Comparison of ENCODE assay signal across 8 cellular contexts in genomic region chr19:531753-532571, GRCh38. TPM values are rescaled to one million over a fixed set of nuclear protein-coding genes. Genes with fewer than 3 reads are reported as not detected.
DNase-seq lines count a peak whose midpoint lies in the region; ATAC-seq and TF ChIP-seq lines count a peak whose summit lies in the region.

Gene CDC34 (plus strand): TSS chr19:531760. CDS start chr19:531932, 172 bp downstream.

- H3K36me3 Mint-ChIP-seq in activated CD4-positive, alpha-beta T cell treated with anti-CD3 and anti-CD28 coated beads, Interleukin-2, amount 10 ng/mL, durations not matched to agents 24 days and 14 days (ENCODE audit: low read depth): peaks cover 5% of the 10 kb centered on the region
- H3K36me3 Mint-ChIP-seq in T-helper 1 cell treated with Interleukin-12 subunit alpha and Interleukin-12 subunit beta and Interleukin-4 antibody, amounts not matched to agents 30 μg/mL and 1 μg/mL, for 36 hours (ENCODE audit: low read depth): no peaks in the 10 kb centered on the region

- peak; percentile 72 for DNase-seq in activated CD4-positive, alpha-beta T cell treated with anti-CD3 and anti-CD28 coated beads, Interleukin-2, amount 10 ng/mL, durations not matched to agents 24 days and 14 days
- DNase-seq in activated CD4-positive, alpha-beta T cell treated with anti-CD3 and anti-CD28 coated beads, Interleukin-2, amount 50 U/mL, for 48 hours: no peak
- DNase-seq in fibroblast of mammary gland (ENCODE audit: low read depth) (no peak), neuronal stem cell (ENCODE audit: low spot score) (no peak), NCI-H1092 (lab: John Stamatoyannopoulos, UW) (no peak), GOT3 (lab: John Stamatoyannopoulos, UW) (no peak)

- H3K27me3 Mint-ChIP-seq in activated CD4-positive, alpha-beta T cell treated with anti-CD3 and anti-CD28 coated beads, Interleukin-2, amount 10 ng/mL, durations not matched to agents 24 days and 14 days: no peaks in the 10 kb centered on the region
- peaks cover 3% of the 10 kb centered on the region for H3K27me3 Mint-ChIP-seq in T-helper 1 cell treated with Interleukin-12 subunit alpha and Interleukin-12 subunit beta and Interleukin-4 antibody, amounts not matched to agents 30 μg/mL and 1 μg/mL, for 36 hours (ENCODE audit: low read depth)

- peak; percentile 44 for ATAC-seq in HG02938 (IDR thresholded peaks at IDR 0.05; ENCODE audit: unreplicated experiment)

- H2BK120ac ChIP-seq in neuronal stem cell (ENCODE audit: low read depth, low read length): peak within 1 kb of the TSS; percentile 91

- H3K4me3 Mint-ChIP-seq in activated CD4-positive, alpha-beta T cell treated with anti-CD3 and anti-CD28 coated beads, Interleukin-2, amount 10 ng/mL, durations not matched to agents 24 days and 14 days: peak within 1 kb of the TSS; percentile 94
- H3K4me3 Mint-ChIP-seq in T-helper 1 cell treated with Interleukin-12 subunit alpha and Interleukin-12 subunit beta and Interleukin-4 antibody, amounts not matched to agents 30 μg/mL and 1 μg/mL, for 36 hours: peak within 1 kb of the TSS; percentile 86

- no peaks in the 10 kb centered on the region for H3K27me3 ChIP-seq in neuronal stem cell (ENCODE audit: control insufficient read depth in 3 of 3, insufficient read depth in 3 of 3, low read depth in 1 of 3, low read length in 3 of 3)

- TF ChIP-seq CTCF in fibroblast of mammary gland (conservative IDR thresholded peaks at IDR 0.05; ENCODE audit: control insufficient read depth, insufficient read depth, low read depth, low read length): no peak

- peak within 1 kb of the TSS; percentile 23 for H3K4ac ChIP-seq in neuronal stem cell (ENCODE audit: low read length)

- peaks cover 43% of the 10 kb centered on the region for H3K79me1 ChIP-seq in neuronal stem cell (ENCODE audit: low read depth, low read length)

- peak within 1 kb of the TSS; percentile 97 for H3K9ac ChIP-seq in neuronal stem cell (ENCODE audit: low read depth, low read length, poor library complexity)

- peak within 1 kb of the TSS; percentile 65 for H4K8ac ChIP-seq in neuronal stem cell (ENCODE audit: low read depth, low read length)

- H3K23ac ChIP-seq in neuronal stem cell (ENCODE audit: low read depth, low read length, poor library complexity): peak within 1 kb of the TSS; percentile 99

- WGBS in neuronal stem cell (ENCODE audit: extremely low coverage in 2 of 2, insufficient read length in 2 of 2, insufficient replicate concordance in 1 of 2), 2 donors: no CpG with 5 or more reads among the region's 84 CpGs

- no peaks in the 10 kb centered on the region for H3K9me3 ChIP-seq in neuronal stem cell (replicated peaks in 1 of 2; ENCODE audit: control insufficient read depth in 2 of 2, insufficient read depth in 1 of 2, low read depth in 1 of 2, low read length in 2 of 2)

- peak within 1 kb of the TSS; percentile 89 for H2BK15ac ChIP-seq in neuronal stem cell (ENCODE audit: low read length)

- peak within 1 kb of the TSS; percentile 97 for H2AFZ ChIP-seq in neuronal stem cell (ENCODE audit: low read length)

- peak within 1 kb of the TSS; percentile 98 for H3K4me2 ChIP-seq in neuronal stem cell (ENCODE audit: insufficient read depth, low read length, poor library complexity, severe bottlenecking)

- intact Hi-C loops in activated CD4-positive, alpha-beta T cell treated with anti-CD3 and anti-CD28 coated beads, Interleukin-2, amount 10 ng/mL, durations not matched to agents 24 days and 14 days (cut with micrococcal nuclease): loop anchor here (1.0 to 5.0 kb wide), 5 partner anchors 21 to 100 kb away; partner anchors contain the start of genes BSG, POLRMT and TPGS1

- peaks cover 13% of the 10 kb centered on the region for H3K4me1 Mint-ChIP-seq in activated CD4-positive, alpha-beta T cell treated with anti-CD3 and anti-CD28 coated beads, Interleukin-2, amount 10 ng/mL, durations not matched to agents 24 days and 14 days
- H3K4me1 Mint-ChIP-seq in T-helper 1 cell treated with Interleukin-12 subunit alpha and Interleukin-12 subunit beta and Interleukin-4 antibody, amounts not matched to agents 30 μg/mL and 1 μg/mL, for 36 hours (ENCODE audit: low read depth): peaks cover 10% of the 10 kb centered on the region

- H3K27ac ChIP-seq in neuronal stem cell (replicated peaks; ENCODE audit: low read length): peak within 1 kb of the TSS; percentile 97

- peaks cover 20 to 34% of the 10 kb centered on the region in 2 donors for H3K36me3 ChIP-seq in neuronal stem cell (replicated peaks in 1 of 2; ENCODE audit: control insufficient read depth in 2 of 2, insufficient read depth in 2 of 2, low read length in 2 of 2)

- H2BK12ac ChIP-seq in neuronal stem cell (ENCODE audit: low read length): peak within 1 kb of the TSS; percentile 99

- peak within 1 kb of the TSS; percentile 99 for H2BK5ac ChIP-seq in neuronal stem cell (ENCODE audit: low read length)

- peak within 1 kb of the TSS; percentile 100 for H3K18ac ChIP-seq in neuronal stem cell (ENCODE audit: low read length)

- H3K4me1 ChIP-seq in neuronal stem cell (ENCODE audit: control insufficient read depth in 2 of 2, insufficient read depth in 1 of 2, low read depth in 1 of 2, low read length in 2 of 2): peaks cover 11 to 12% of the 10 kb centered on the region in 2 donors

- H4K91ac ChIP-seq in neuronal stem cell (ENCODE audit: low read depth, low read length, poor library complexity): peak within 1 kb of the TSS; percentile 72

- H3K27ac Mint-ChIP-seq in activated CD4-positive, alpha-beta T cell treated with anti-CD3 and anti-CD28 coated beads, Interleukin-2, amount 10 ng/mL, durations not matched to agents 24 days and 14 days: peak within 1 kb of the TSS; percentile 90
- peak within 1 kb of the TSS; percentile 82 for H3K27ac Mint-ChIP-seq in T-helper 1 cell treated with Interleukin-12 subunit alpha and Interleukin-12 subunit beta and Interleukin-4 antibody, amounts not matched to agents 30 μg/mL and 1 μg/mL, for 36 hours

- peak within 1 kb of the TSS; percentile 99 for H2AK5ac ChIP-seq in neuronal stem cell (ENCODE audit: low read depth, low read length)

- peak within 1 kb of the TSS; percentile 71 for H3K14ac ChIP-seq in neuronal stem cell (ENCODE audit: low read length)

- no peaks in the 10 kb centered on the region for H3K9me3 Mint-ChIP-seq in activated CD4-positive, alpha-beta T cell treated with anti-CD3 and anti-CD28 coated beads, Interleukin-2, amount 10 ng/mL, durations not matched to agents 24 days and 14 days
- no peaks in the 10 kb centered on the region for H3K9me3 Mint-ChIP-seq in T-helper 1 cell treated with Interleukin-12 subunit alpha and Interleukin-12 subunit beta and Interleukin-4 antibody, amounts not matched to agents 30 μg/mL and 1 μg/mL, for 36 hours

- H3K4me3 ChIP-seq in fibroblast of mammary gland (ENCODE audit: control insufficient read depth, low read depth, low read length) (peak within 1 kb of the TSS; percentile 73), neuronal stem cell (ENCODE audit: low read length in 2 of 2) (peak within 1 kb of the TSS; percentile 97)

RNA-seq across cellular contexts. Expression of gene CDC34, which starts in this region (rescaled TPM):
- 52.8 and 55.0 TPM in 2 replicates for total RNA-seq in activated CD4-positive, alpha-beta T cell treated with anti-CD3 and anti-CD28 coated beads, Interleukin-2, amount 10 ng/mL, durations not matched to agents 24 days and 14 days
- 109 TPM for polyA plus RNA-seq in neuronal stem cell (2013, experiment 1 of 2)
- polyA plus RNA-seq in neuronal stem cell (2013, experiment 2 of 2): 105 TPM
